ENCODE assay signal across 8 cellular contexts in genomic region chr22:38398181-38398608, GRCh38. TPM values are rescaled to one million over a fixed set of nuclear protein-coding genes. Genes with fewer than 3 reads are reported as not detected.
A peak's percentile ranks its signal among the peaks of the same experiment; 100 is the strongest.
DNase-seq lines count a peak whose midpoint lies in the region; ATAC-seq and TF ChIP-seq lines count a peak whose summit lies in the region.
"Not testable (repeated sequence)": the region's sequence is repeated elsewhere in the genome, so short reads cannot be mapped to it uniquely, and the experiment has no call there.

No MANE protein-coding gene starts in this region.

- not testable (repeated sequence) for H3K36me3 ChIP-seq in vagina

- not testable (repeated sequence) for H3K36me3 Mint-ChIP-seq in activated B cell treated with CpG ODN at 0.5 μM for 24 hours (ENCODE audit: low read depth); osteocyte (ENCODE audit: unreplicated experiment)

- peaks cover 43% of the 10 kb centered on the region for H3K4me1 Mint-ChIP-seq in activated B cell treated with CpG ODN at 0.5 μM for 24 hours
- peaks cover 34% of the 10 kb centered on the region for H3K4me1 Mint-ChIP-seq in osteocyte (ENCODE audit: unreplicated experiment)

- intact Hi-C loops in activated B cell treated with CpG ODN at 0.5 μM for 24 hours (cut with micrococcal nuclease) = loop anchor here (1.0 to 5.0 kb wide), 8 partner anchors 24 to 475 kb away; partner anchors contain the start of genes CBX6, CSNK1E, DDX17 and DMC1
- intact Hi-C loops in vagina (cut with DNase I) = not testable (repeated sequence)

- TF ChIP-seq POLR2A in vagina (IDR thresholded peaks at IDR 0.05) = peak in 1 of 2 donors; percentile 17

- not testable (repeated sequence) for H3K9me3 ChIP-seq in vagina

- POLR2A ChIA-PET in activated B cell treated with CpG ODN at 0.5 μM for 24 hours (lab: Charles Lee) = interaction anchor here (0.6 to 1.8 kb wide), 17 partner anchors 9 to 309 kb away, joined by 3 to 11 read pairs (median 5); partner anchors contain the start of genes DMC1 and PLA2G6

- H3K4me3 ChIP-seq in GM12875 (ENCODE audit: low read depth, low read length) (peak overlapping the region; percentile 89), vagina (peak overlapping the region; percentile 89 to 98)

- TF ChIP-seq CTCF in GM12875 (IDR thresholded peaks at IDR 0.05; ENCODE audit: borderline replicate concordance, insufficient read depth, low read depth, low read length); activated B cell treated with CpG ODN at 0.5 μM for 24 hours (IDR thresholded peaks at IDR 0.05); osteocyte (IDR thresholded peaks at IDR 0.05); vagina (IDR thresholded peaks at IDR 0.05): not testable (repeated sequence)

- ATAC-seq in HG02840 (IDR thresholded peaks at IDR 0.05; ENCODE audit: low FRiP score, unreplicated experiment) = peak; percentile 28
- peak; percentile 33 for ATAC-seq in activated B cell treated with CpG ODN at 0.5 μM for 24 hours (ENCODE audit: low read depth)

- H3K4me1 ChIP-seq in vagina = peaks cover 26% of the 10 kb centered on the region

- CTCF ChIA-PET in activated B cell treated with CpG ODN at 0.5 μM for 24 hours (lab: Charles Lee) = interaction anchor here (1.0 kb wide), 1 partner anchor 77 kb away, joined by 3 read pairs; no protein-coding TSS in a partner anchor

- H3K27me3 ChIP-seq in vagina = not testable (repeated sequence)

- peak overlapping the region; percentile 86 for H3K27ac Mint-ChIP-seq in activated B cell treated with CpG ODN at 0.5 μM for 24 hours
- not testable (repeated sequence) for H3K27ac Mint-ChIP-seq in osteocyte (ENCODE audit: unreplicated experiment)

- not testable (repeated sequence) for H3K9me3 Mint-ChIP-seq in activated B cell treated with CpG ODN at 0.5 μM for 24 hours; osteocyte (ENCODE audit: unreplicated experiment)

- not testable (repeated sequence) for H3K27me3 Mint-ChIP-seq in activated B cell treated with CpG ODN at 0.5 μM for 24 hours
- H3K27me3 Mint-ChIP-seq in osteocyte (ENCODE audit: unreplicated experiment) = peaks cover 26% of the 10 kb centered on the region

- peak; percentile 34 to 73 for DNase-seq in NCI-H1930 (lab: John Stamatoyannopoulos, UW)
- peak; percentile 57 for DNase-seq in activated B cell treated with CpG ODN at 0.5 μM for 24 hours
- peak; percentile 51 for DNase-seq in central memory CD4-positive, alpha-beta T cell
- DNase-seq in hypothalamus (lab: John Stamatoyannopoulos, UW) = peak in 31 of 51 donors; percentile 19 to 74 (median 53)
- DNase-seq in osteocyte (ENCODE audit: extremely low spot score, unreplicated experiment) = not testable (repeated sequence)
- DNase-seq in vagina (ENCODE audit: extremely low spot score in 2 of 2) = peak in 1 of 2 donors; percentile 84

- H3K4me3 Mint-ChIP-seq in activated B cell treated with CpG ODN at 0.5 μM for 24 hours = peak overlapping the region; percentile 94
- H3K4me3 Mint-ChIP-seq in osteocyte (ENCODE audit: unreplicated experiment) = peak overlapping the region; percentile 75

- H3K27ac ChIP-seq in vagina = peak overlapping the region; percentile 98

RNA-seq across cellular contexts. Expression of gene KCNJ4, which starts 56.8 kb away (rescaled TPM):
- total RNA-seq in activated B cell treated with CpG ODN at 0.5 μM for 24 hours (not detected in 2 replicates), osteocyte (0.43 and 0.57 TPM in 2 replicates), vagina (not detected)
